In the genomic region with DNA sequence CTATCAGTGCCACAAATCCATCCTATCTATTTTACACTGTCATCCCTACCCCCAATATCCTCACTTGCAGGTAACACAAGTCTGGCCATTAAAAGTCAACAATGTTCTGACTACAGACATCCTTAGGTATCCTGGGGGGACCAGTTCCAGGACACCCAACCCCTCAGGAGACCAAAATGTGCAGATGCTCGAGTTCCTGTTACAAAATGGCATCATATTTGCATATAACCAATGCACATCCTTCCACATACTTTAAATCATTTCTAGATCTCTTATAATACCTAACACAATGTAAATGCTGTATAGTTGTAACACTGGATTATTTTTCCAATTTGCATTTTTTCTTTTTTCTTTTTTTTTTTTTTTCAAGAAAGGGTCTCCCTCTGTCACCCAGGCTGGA, we compare ENCODE assay signal across 34 cellular contexts. TPM values are rescaled to one million over a fixed set of nuclear protein-coding genes. Genes with fewer than 3 reads are reported as not detected.
"Had no signal": no experiment of that assay in that cellular context is flagged by ENCODE, and none has a peak within 500 bp of the region (broad histone marks: within the 10 kb centered on the region; RNA-seq: fewer than 3 reads in every experiment).

No MANE protein-coding gene starts in this region.

- H3K27me3 ChIP-seq: ascending aorta, cardiac muscle cell, MG63 had no signal

- H2AFZ ChIP-seq: PC-9 had no signal

- ATAC-seq: activated CD4-positive, alpha-beta T cell treated with anti-CD3 and anti-CD28 coated beads for 36 hours; activated CD4-positive, CD25-positive, alpha-beta regulatory T cell treated with anti-CD3 and anti-CD28 coated beads, Interleukin-2, amount 50 U/mL, for 24 hours; activated T-cell treated with anti-CD3 and anti-CD28 coated beads, Interleukin-2, amount 50 U/mL, for 72 hours; activated T-helper 17 cell treated with anti-CD3 and anti-CD28 coated beads, Interleukin-2, amount 50 U/mL, for 72 hours; Right ventricle myocardium inferior; SK-N-SH treated with all-trans-retinoic acid at 6 μM for 48 hours had no signal

- H3K27ac ChIP-seq: ascending aorta, cardiac muscle cell, PC-9, RWPE1, WERI-Rb-1 had no signal

- H3K27me3 Mint-ChIP-seq: activated CD4-positive, alpha-beta memory T cell treated with anti-CD3 and anti-CD28 coated beads for 36 hours; activated CD4-positive, alpha-beta T cell treated with anti-CD3 and anti-CD28 coated beads for 36 hours; activated CD4-positive, alpha-beta T cell treated with anti-CD3 and anti-CD28 coated beads, Interleukin-2, amount 10 ng/mL, durations not matched to agents 7 days and 5 days; activated naive CD4-positive, alpha-beta T cell treated with anti-CD3 and anti-CD28 coated beads, Interleukin-2, amount 50 U/mL, for 24 hours; activated naive CD8-positive, alpha-beta T cell treated with anti-CD3 and anti-CD28 coated beads, Interleukin-2, amount 10 ng/mL, durations not matched to agents 7 days and 5 days; activated T-helper 17 cell treated with anti-CD3 and anti-CD28 coated beads, Interleukin-2, amount 50 U/mL, for 72 hours; central memory CD8-positive, alpha-beta T cell had no signal

- H3K4me3 Mint-ChIP-seq: activated CD4-positive, alpha-beta memory T cell treated with anti-CD3 and anti-CD28 coated beads for 36 hours; activated CD4-positive, alpha-beta T cell treated with anti-CD3 and anti-CD28 coated beads for 36 hours; activated CD4-positive, alpha-beta T cell treated with anti-CD3 and anti-CD28 coated beads, Interleukin-2, amount 10 ng/mL, durations not matched to agents 7 days and 5 days; activated naive CD4-positive, alpha-beta T cell treated with anti-CD3 and anti-CD28 coated beads, Interleukin-2, amount 50 U/mL, for 24 hours; activated naive CD8-positive, alpha-beta T cell treated with anti-CD3 and anti-CD28 coated beads, Interleukin-2, amount 10 ng/mL, durations not matched to agents 7 days and 5 days; activated T-cell treated with anti-CD3 and anti-CD28 coated beads, Interleukin-2, amount 50 U/mL, for 72 hours; activated T-helper 17 cell treated with anti-CD3 and anti-CD28 coated beads, Interleukin-2, amount 50 U/mL, for 72 hours; central memory CD8-positive, alpha-beta T cell had no signal

- H3K27ac Mint-ChIP-seq: activated CD4-positive, alpha-beta memory T cell treated with anti-CD3 and anti-CD28 coated beads for 36 hours; activated CD4-positive, alpha-beta T cell treated with anti-CD3 and anti-CD28 coated beads for 36 hours; activated CD4-positive, alpha-beta T cell treated with anti-CD3 and anti-CD28 coated beads, Interleukin-2, amount 10 ng/mL, durations not matched to agents 7 days and 5 days; activated naive CD4-positive, alpha-beta T cell treated with anti-CD3 and anti-CD28 coated beads, Interleukin-2, amount 50 U/mL, for 24 hours; activated naive CD8-positive, alpha-beta T cell treated with anti-CD3 and anti-CD28 coated beads, Interleukin-2, amount 10 ng/mL, durations not matched to agents 7 days and 5 days; activated T-cell treated with anti-CD3 and anti-CD28 coated beads, Interleukin-2, amount 50 U/mL, for 72 hours; activated T-helper 17 cell treated with anti-CD3 and anti-CD28 coated beads, Interleukin-2, amount 50 U/mL, for 72 hours had no signal

- H3K4me1 ChIP-seq: ascending aorta had no signal

- H3K9me3 ChIP-seq: ascending aorta, MG63 had no signal

- H3K4me1 Mint-ChIP-seq: activated CD4-positive, alpha-beta T cell treated with anti-CD3 and anti-CD28 coated beads for 36 hours; activated CD4-positive, alpha-beta T cell treated with anti-CD3 and anti-CD28 coated beads, Interleukin-2, amount 10 ng/mL, durations not matched to agents 7 days and 5 days; activated naive CD4-positive, alpha-beta T cell treated with anti-CD3 and anti-CD28 coated beads, Interleukin-2, amount 50 U/mL, for 24 hours; activated naive CD8-positive, alpha-beta T cell treated with anti-CD3 and anti-CD28 coated beads, Interleukin-2, amount 10 ng/mL, durations not matched to agents 7 days and 5 days; activated T-helper 17 cell treated with anti-CD3 and anti-CD28 coated beads, Interleukin-2, amount 50 U/mL, for 72 hours; central memory CD8-positive, alpha-beta T cell had no signal

- DNase-seq: activated CD4-positive, alpha-beta memory T cell treated with anti-CD3 and anti-CD28 coated beads for 36 hours; activated CD4-positive, alpha-beta T cell treated with anti-CD3 and anti-CD28 coated beads for 36 hours; activated CD4-positive, alpha-beta T cell treated with anti-CD3 and anti-CD28 coated beads, Interleukin-2, amount 10 ng/mL, durations not matched to agents 7 days and 5 days; activated effector memory CD4-positive, alpha-beta T cell treated with anti-CD3 and anti-CD28 coated beads, Interleukin-2, amount 50 U/mL, for 16 hours; activated naive CD4-positive, alpha-beta T cell treated with Interleukin-2 at 50 U/mL for 16 hours; activated naive CD8-positive, alpha-beta T cell treated with anti-CD3 and anti-CD28 coated beads, Interleukin-2, amount 10 ng/mL, durations not matched to agents 7 days and 5 days; activated T-cell treated with anti-CD3 and anti-CD28 coated beads, Interleukin-2, amount 50 U/mL, for 1 hour; activated T-cell treated with anti-CD3 and anti-CD28 coated beads, Interleukin-2, amount 50 U/mL, for 72 hours; amygdala; Kasumi-1; KG1; MG63; NCI-H1092; NCI-H1436 treated with DMSO at 0.1 percent for 48 hours; NCI-H1694 treated with DMSO at 0.1 percent for 48 hours; NCI-H2029; NCI-H345; NCI-H524 treated with DMSO at 0.1 percent for 48 hours; PC-9; SIG-M5; SW 1271; T1000; WERI-Rb-1 had no signal

- H3K4me3 ChIP-seq: ascending aorta, cardiac muscle cell, MG63, PC-9 had no signal

- H3K36me3 ChIP-seq: MG63, WERI-Rb-1 had no signal

- FAIRE-seq: RCC 7860 had no signal

- H3K9me3 Mint-ChIP-seq: activated CD4-positive, alpha-beta memory T cell treated with anti-CD3 and anti-CD28 coated beads for 36 hours; activated CD4-positive, alpha-beta T cell treated with anti-CD3 and anti-CD28 coated beads, Interleukin-2, amount 10 ng/mL, durations not matched to agents 7 days and 5 days; activated naive CD4-positive, alpha-beta T cell treated with anti-CD3 and anti-CD28 coated beads, Interleukin-2, amount 50 U/mL, for 24 hours; activated naive CD8-positive, alpha-beta T cell treated with anti-CD3 and anti-CD28 coated beads, Interleukin-2, amount 10 ng/mL, durations not matched to agents 7 days and 5 days; activated T-cell treated with anti-CD3 and anti-CD28 coated beads, Interleukin-2, amount 50 U/mL, for 72 hours; activated T-helper 17 cell treated with anti-CD3 and anti-CD28 coated beads, Interleukin-2, amount 50 U/mL, for 72 hours; central memory CD8-positive, alpha-beta T cell had no signal

- H3K4me2 ChIP-seq: PC-9 had no signal

RNA-seq across cellular contexts. Expression of a gene that starts 6.9 kb away (rescaled TPM):
- total RNA-seq: ascending aorta, cardiac muscle cell, NCI-H460, Right ventricle myocardium inferior had no signal
